In the genomic region with DNA sequence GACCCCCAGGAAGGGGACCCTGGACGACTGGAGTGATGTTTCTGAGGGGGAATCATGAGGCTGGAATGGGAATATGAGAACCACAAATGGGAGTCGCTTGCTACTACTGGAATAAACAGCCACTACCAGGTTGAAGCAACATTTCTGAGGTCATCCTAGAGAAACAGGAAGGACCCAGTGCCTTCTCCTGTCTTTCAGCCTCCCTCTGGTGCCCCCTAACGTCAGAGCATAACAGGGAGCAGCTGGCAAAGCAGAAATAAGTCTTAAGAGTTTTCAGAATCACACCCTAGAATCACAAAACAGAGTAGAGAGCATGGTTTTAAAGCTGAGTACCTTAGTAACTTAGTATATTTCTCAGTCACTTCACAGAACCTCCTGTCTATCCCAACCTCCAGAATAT, we compare ENCODE assay signal across 9 cellular contexts.
DNase-seq lines count a peak whose midpoint lies in the region; ATAC-seq, FAIRE-seq and TF ChIP-seq lines count a peak whose summit lies in the region.
"Had no signal": no experiment of that assay in that cellular context is flagged by ENCODE, and none has a peak within 500 bp of the region (broad histone marks: within the 10 kb centered on the region; RNA-seq: fewer than 3 reads in every experiment).

No MANE protein-coding gene starts in this region.

- H2AFZ ChIP-seq in astrocyte (ENCODE audit: low read depth, low read length): no peak overlapping the region

- H3K9ac ChIP-seq in astrocyte (ENCODE audit: low read length): no peak overlapping the region

- no peak overlapping the region for H3K4me2 ChIP-seq in astrocyte (ENCODE audit: low read length)

- DNase-seq in SIG-M5 treated with dmso at 0.1 percent for 504 hours (lab: John Stamatoyannopoulos, UW; ENCODE audit: unreplicated experiment): peak; percentile 46
- no peak for DNase-seq in SIG-M5 (lab: John Stamatoyannopoulos, UW)
- peak; percentile 59 to 83 for DNase-seq in Kasumi-1 (lab: John Stamatoyannopoulos, UW)
- DNase-seq in astrocyte (ENCODE audit: low read depth): peak; percentile 5
- peak; percentile 19 for DNase-seq in mucosa of gallbladder (ENCODE audit: low spot score)
- DNase-seq in naive thymus-derived CD8-positive, alpha-beta T cell: no peak
- DNase-seq in effector CD8-positive, alpha-beta T cell (lab: John Stamatoyannopoulos, UW): no peak

- peaks cover 13% of the 10 kb centered on the region for H3K4me1 Mint-ChIP-seq in astrocyte (ENCODE audit: low read depth, unreplicated experiment)
- H3K4me1 Mint-ChIP-seq in naive thymus-derived CD8-positive, alpha-beta T cell: no peaks in the 10 kb centered on the region
- H3K4me1 Mint-ChIP-seq: brain had no signal

- no peak overlapping the region for H3K4me3 ChIP-seq in astrocyte (ENCODE audit: insufficient read depth, low read depth, low read length)

- peak; percentile 85 for ATAC-seq in GM21576 (IDR thresholded peaks at IDR 0.05; ENCODE audit: unreplicated experiment)
- no peak for ATAC-seq in naive thymus-derived CD8-positive, alpha-beta T cell

- H3K27me3 Mint-ChIP-seq in astrocyte (ENCODE audit: low read depth, unreplicated experiment): peaks cover 2% of the 10 kb centered on the region
- H3K27me3 Mint-ChIP-seq in naive thymus-derived CD8-positive, alpha-beta T cell: no peaks in the 10 kb centered on the region
- H3K27me3 Mint-ChIP-seq: brain had no signal

- no peaks in the 10 kb centered on the region for H4K20me1 ChIP-seq in astrocyte (ENCODE audit: insufficient read depth, low read length)

- H3K9me3 Mint-ChIP-seq in astrocyte (ENCODE audit: unreplicated experiment): no peaks in the 10 kb centered on the region
- no peaks in the 10 kb centered on the region for H3K9me3 Mint-ChIP-seq in naive thymus-derived CD8-positive, alpha-beta T cell

- TF ChIP-seq CTCF in astrocyte (IDR thresholded peaks at IDR 0.05; ENCODE audit: insufficient read depth, low read depth, low read length): peak; percentile 39

- H3K79me2 ChIP-seq in astrocyte (ENCODE audit: insufficient read depth, low read length): no peaks in the 10 kb centered on the region

- POLR2A ChIA-PET in naive thymus-derived CD8-positive, alpha-beta T cell (lab: Charles Lee): no interaction called here

- no peaks in the 10 kb centered on the region for H3K36me3 ChIP-seq in astrocyte (ENCODE audit: insufficient read depth, low read length)

- FAIRE-seq in astrocyte (lab: Jason Lieb, UNC): no peak

- H3K27me3 ChIP-seq in astrocyte (ENCODE audit: insufficient read depth, low read length): no peaks in the 10 kb centered on the region

- H3K9me3 ChIP-seq in astrocyte (ENCODE audit: insufficient read depth, low read depth, low read length): no peaks in the 10 kb centered on the region

- no peaks in the 10 kb centered on the region for H3K36me3 Mint-ChIP-seq in astrocyte (ENCODE audit: low read depth, unreplicated experiment)
- H3K36me3 Mint-ChIP-seq in naive thymus-derived CD8-positive, alpha-beta T cell: no peaks in the 10 kb centered on the region
- H3K36me3 Mint-ChIP-seq: brain had no signal

- H3K4me3 Mint-ChIP-seq in astrocyte (ENCODE audit: unreplicated experiment): no peak overlapping the region
- no peak overlapping the region for H3K4me3 Mint-ChIP-seq in naive thymus-derived CD8-positive, alpha-beta T cell
- H3K4me3 Mint-ChIP-seq: brain had no signal

- no peak overlapping the region for H3K27ac ChIP-seq in astrocyte (ENCODE audit: low read depth, low read length)

- H3K27ac Mint-ChIP-seq in astrocyte (ENCODE audit: unreplicated experiment): no peak overlapping the region
- no peak overlapping the region for H3K27ac Mint-ChIP-seq in naive thymus-derived CD8-positive, alpha-beta T cell
- H3K27ac Mint-ChIP-seq: brain had no signal

- H3K4me1 ChIP-seq in astrocyte (ENCODE audit: insufficient read depth, low read length): no peaks in the 10 kb centered on the region

Comparison
In these comparisons a context has a peak if more than half of its experiments do, and no peak if none do; other contexts are left out.
1. DNase-seq: peak in SIG-M5 treated with dmso at 0.1 percent for 504 hours (single experiment), Kasumi-1 (2 of 2), astrocyte (single experiment) and mucosa of gallbladder (single experiment); none in SIG-M5 (single experiment), naive thymus-derived CD8-positive, alpha-beta T cell (0 of 10) and effector CD8-positive, alpha-beta T cell (single experiment).